ENCODE assay signal across 8 cellular contexts in genomic region chr16:84088695-84089395, GRCh38. TPM values are rescaled to one million over a fixed set of nuclear protein-coding genes. Genes with fewer than 3 reads are reported as not detected.
DNase-seq lines count a peak whose midpoint lies in the region; ATAC-seq and TF ChIP-seq lines count a peak whose summit lies in the region.

No MANE protein-coding gene starts in this region.

- 84 to 85% methylated on average over 14 to 15 of the region's 15 CpGs for WGBS in testis, 2 donors

- H3K4me3 ChIP-seq in testis, result no peak overlapping the region

- TF ChIP-seq CTCF in testis (IDR thresholded peaks at IDR 0.05), result no peak

- no peaks in the 10 kb centered on the region for H3K27me3 ChIP-seq in testis

- no peaks in the 10 kb centered on the region for H3K36me3 ChIP-seq in testis (ENCODE audit: low read depth, missing control alignments)

- TF ChIP-seq POLR2A in testis (IDR thresholded peaks at IDR 0.05), result no peak

- intact Hi-C loops in Right ventricle myocardium superior (cut with DNase I) (loop anchor here (5.0 to 10.0 kb wide), 2 partner anchors 56 to 98 kb away; partner anchors contain the start of genes DNAAF1, HSDL1 and TAF1C), testis (cut with DNase I; ENCODE audit: low total_unique reads) (no loop called here)

- no peaks in the 10 kb centered on the region for H3K9me3 ChIP-seq in testis

- ATAC-seq in GM19467 (IDR thresholded peaks at IDR 0.05; ENCODE audit: unreplicated experiment) (peak; percentile 87), HG03469 (IDR thresholded peaks at IDR 0.05; ENCODE audit: unreplicated experiment) (peak; percentile 78), Right ventricle myocardium superior (ENCODE audit: poor library complexity) (peak; percentile 51)

- no peak overlapping the region for H3K27ac ChIP-seq in testis

- H3K4me1 ChIP-seq in testis, result peaks cover 21% of the 10 kb centered on the region

- DNase-seq in D341Med (ENCODE audit: low spot score), result peak; percentile 56
- DNase-seq in activated CD4-positive, alpha-beta T cell treated with anti-CD3 and anti-CD28 coated beads, Interleukin-2, amount 50 U/mL, for 48 hours, result peak; percentile 54 to 61
- peak; percentile 78 for DNase-seq in Right ventricle myocardium superior
- peak; percentile 11 to 49 (median 41) for DNase-seq in stimulated activated naive CD4-positive, alpha-beta T cell (lab: John Stamatoyannopoulos, UW)
- no peak for DNase-seq in testis
- no peak for DNase-seq in globus pallidus (ENCODE audit: low spot score)

RNA-seq across cellular contexts. Expression of gene MBTPS1, which starts 27.9 kb away (rescaled TPM):
- total RNA-seq in Right ventricle myocardium superior, result 67.3 TPM
- 100 to 1,000 TPM; 104 to 122 TPM for total RNA-seq in testis
- 59.0 TPM for polyA plus RNA-seq in testis (ENCODE audit: insufficient read depth, low read depth, low replicate concordance)

RNA-seq across cellular contexts. Expression of gene SLC38A8, which starts 46.2 kb away (rescaled TPM):
- total RNA-seq in Right ventricle myocardium superior (0.78 TPM), testis (under 1 TPM; 0.39 to 0.43 TPM)
- polyA plus RNA-seq in testis (ENCODE audit: insufficient read depth, low read depth, low replicate concordance), result 0.33 TPM

RNA-seq across cellular contexts. Expression of gene HSDL1, which starts 56.1 kb away (rescaled TPM):
- total RNA-seq in Right ventricle myocardium superior, result 22.6 TPM
- total RNA-seq in testis, result 10 to 100 TPM; 31.3 to 37.9 TPM
- polyA plus RNA-seq in testis (ENCODE audit: insufficient read depth, low read depth, low replicate concordance), result 29.0 TPM

RNA-seq across cellular contexts. Expression of gene DNAAF1, which starts 56.3 kb away (rescaled TPM):
- not detected for total RNA-seq in Right ventricle myocardium superior
- 10 to 100 TPM; 50.9 to 89.4 TPM for total RNA-seq in testis
- 161 TPM for polyA plus RNA-seq in testis (ENCODE audit: insufficient read depth, low read depth, low replicate concordance)

Comparison
In these comparisons a context has a peak if more than half of its experiments do, and no peak if none do; other contexts are left out.
1. DNase-seq: peak in D341Med (single experiment), activated CD4-positive, alpha-beta T cell treated with anti-CD3 and anti-CD28 coated beads, Interleukin-2, amount 50 U/mL, for 48 hours (2 of 2), Right ventricle myocardium superior (single experiment) and stimulated activated naive CD4-positive, alpha-beta T cell (6 of 6); none in testis (single experiment) and globus pallidus (single experiment).
2. Peak in every context shown above with its lines, with median percentiles within 50 percentile points of each other: ATAC-seq.